Comparison of ENCODE assay signal across 29 cellular contexts in genomic region chr20:49671429-49671828, GRCh38.
"Had no signal": no experiment of that assay in that cellular context is flagged by ENCODE, and none has a peak within 500 bp of the region (broad histone marks: within the 10 kb centered on the region; RNA-seq: fewer than 3 reads in every experiment).

No MANE protein-coding gene starts in this region.

- H3K27me3 Mint-ChIP-seq: activated CD4-positive, alpha-beta T cell treated with anti-CD3 and anti-CD28 coated beads, Interleukin-2, amount 10 ng/mL, durations not matched to agents 7 days and 5 days; activated CD8-positive, alpha-beta memory T cell treated with anti-CD3 and anti-CD28 coated beads, Interleukin-2, amount 10 ng/mL, durations not matched to agents 7 days and 5 days; activated CD8-positive, alpha-beta T cell treated with anti-CD3 and anti-CD28 coated beads for 36 hours; naive thymus-derived CD8-positive, alpha-beta T cell; stimulated activated naive B cell treated with anti-CD40 and anti-IgM and Interleukin-4, amounts not matched to agents 10 μg/mL and 1 μg/mL and 100 μg/mL, for 72 hours; T-cell had no signal

- DNase-seq: activated CD4-positive, alpha-beta T cell treated with anti-CD3 and anti-CD28 coated beads, Interleukin-2, amount 10 ng/mL, durations not matched to agents 7 days and 5 days; activated CD4-positive, CD25-positive, alpha-beta regulatory T cell treated with anti-CD3 and anti-CD28 coated beads, Interleukin-2, amount 50 U/mL, for 72 hours; activated CD8-positive, alpha-beta memory T cell treated with anti-CD3 and anti-CD28 coated beads, Interleukin-2, amount 10 ng/mL, durations not matched to agents 7 days and 5 days; activated CD8-positive, alpha-beta T cell treated with anti-CD3 and anti-CD28 coated beads for 36 hours; activated gamma-delta T cell treated with Interleukin-2 at 50 U/mL for 16 hours; activated T-cell treated with anti-CD3 and anti-CD28 coated beads for 4 hours; central memory CD4-positive, alpha-beta T cell; effector memory CD4-positive, alpha-beta T cell; foreskin melanocyte; glutamatergic neuron; hypothalamus; left ventricle myocardium superior; mammary epithelial cell; naive thymus-derived CD8-positive, alpha-beta T cell; small intestine; stimulated activated CD4-positive, alpha-beta T cell treated with anti-CD3 and anti-CD28 coated beads, Interleukin-2, amount 100 ng/mL, for 24 hours; stimulated activated naive B cell treated with anti-CD40 and anti-IgM and Interleukin-4, amounts not matched to agents 10 μg/mL and 1 μg/mL and 100 μg/mL, for 72 hours; T-cell; T1000; transverse colon; uterus had no signal

- H3K27me3 ChIP-seq: ascending aorta, transverse colon, uterus had no signal

- H3K9me3 ChIP-seq: ascending aorta, transverse colon, uterus had no signal

- H3K4me3 Mint-ChIP-seq: activated CD8-positive, alpha-beta T cell treated with anti-CD3 and anti-CD28 coated beads for 36 hours; mesothelial cell of epicardium; stimulated activated naive B cell treated with anti-CD40 and anti-IgM and Interleukin-4, amounts not matched to agents 10 μg/mL and 1 μg/mL and 100 μg/mL, for 72 hours; T-cell had no signal

- ATAC-seq: activated CD8-positive, alpha-beta memory T cell treated with anti-CD3 and anti-CD28 coated beads, Interleukin-2, amount 10 ng/mL, durations not matched to agents 7 days and 5 days; activated CD8-positive, alpha-beta T cell treated with anti-CD3 and anti-CD28 coated beads for 36 hours; activated naive CD4-positive, alpha-beta T cell treated with anti-CD3 and anti-CD28 coated beads, Interleukin-2, amount 50 U/mL, for 72 hours; esophagus mucosa; left ventricle myocardium superior; naive thymus-derived CD8-positive, alpha-beta T cell; sciatic nerve; stimulated activated naive B cell treated with anti-CD40 and anti-IgM and Interleukin-4, amounts not matched to agents 10 μg/mL and 1 μg/mL and 100 μg/mL, for 72 hours; T-cell had no signal

- H3K27ac ChIP-seq: ascending aorta, parathyroid adenoma, transverse colon, uterus, VCaP had no signal

- H3K36me3 ChIP-seq: ascending aorta, transverse colon, uterus had no signal

- H3K27ac Mint-ChIP-seq: activated CD8-positive, alpha-beta T cell treated with anti-CD3 and anti-CD28 coated beads for 36 hours; activated naive CD4-positive, alpha-beta T cell treated with anti-CD3 and anti-CD28 coated beads, Interleukin-2, amount 50 U/mL, for 72 hours; activated T-helper 1 cell treated with anti-CD3 and anti-CD28 coated beads, Interleukin-12 subunit alpha, Interleukin-12 subunit beta, Interleukin-2, Interleukin-4 antibody, amounts not matched to agents 30 ng/mL and 10 ng/mL and 1 ng/mL, durations not matched to agents 14 hours and 24 hours and 36 hours; mesothelial cell of epicardium; stimulated activated naive B cell treated with anti-CD40 and anti-IgM and Interleukin-4, amounts not matched to agents 10 μg/mL and 1 μg/mL and 100 μg/mL, for 72 hours had no signal

- H3K36me3 Mint-ChIP-seq: mesothelial cell of epicardium, T-cell had no signal

- H2AFZ ChIP-seq: parathyroid adenoma had no signal

- H3K9me3 Mint-ChIP-seq: activated CD4-positive, alpha-beta T cell treated with anti-CD3 and anti-CD28 coated beads, Interleukin-2, amount 10 ng/mL, durations not matched to agents 7 days and 5 days; activated CD8-positive, alpha-beta T cell treated with anti-CD3 and anti-CD28 coated beads for 36 hours; activated naive CD4-positive, alpha-beta T cell treated with anti-CD3 and anti-CD28 coated beads, Interleukin-2, amount 50 U/mL, for 72 hours; activated T-helper 1 cell treated with anti-CD3 and anti-CD28 coated beads, Interleukin-12 subunit alpha, Interleukin-12 subunit beta, Interleukin-2, Interleukin-4 antibody, amounts not matched to agents 30 ng/mL and 10 ng/mL and 1 ng/mL, durations not matched to agents 14 hours and 24 hours and 36 hours; mesothelial cell of epicardium; naive thymus-derived CD8-positive, alpha-beta T cell; stimulated activated naive B cell treated with anti-CD40 and anti-IgM and Interleukin-4, amounts not matched to agents 10 μg/mL and 1 μg/mL and 100 μg/mL, for 72 hours; T-cell had no signal

- H3K4me3 ChIP-seq: ascending aorta, transverse colon, uterus had no signal

- H3K9ac ChIP-seq: parathyroid adenoma had no signal
